Comparison of ENCODE assay signal across 8 cellular contexts in the genomic region with DNA sequence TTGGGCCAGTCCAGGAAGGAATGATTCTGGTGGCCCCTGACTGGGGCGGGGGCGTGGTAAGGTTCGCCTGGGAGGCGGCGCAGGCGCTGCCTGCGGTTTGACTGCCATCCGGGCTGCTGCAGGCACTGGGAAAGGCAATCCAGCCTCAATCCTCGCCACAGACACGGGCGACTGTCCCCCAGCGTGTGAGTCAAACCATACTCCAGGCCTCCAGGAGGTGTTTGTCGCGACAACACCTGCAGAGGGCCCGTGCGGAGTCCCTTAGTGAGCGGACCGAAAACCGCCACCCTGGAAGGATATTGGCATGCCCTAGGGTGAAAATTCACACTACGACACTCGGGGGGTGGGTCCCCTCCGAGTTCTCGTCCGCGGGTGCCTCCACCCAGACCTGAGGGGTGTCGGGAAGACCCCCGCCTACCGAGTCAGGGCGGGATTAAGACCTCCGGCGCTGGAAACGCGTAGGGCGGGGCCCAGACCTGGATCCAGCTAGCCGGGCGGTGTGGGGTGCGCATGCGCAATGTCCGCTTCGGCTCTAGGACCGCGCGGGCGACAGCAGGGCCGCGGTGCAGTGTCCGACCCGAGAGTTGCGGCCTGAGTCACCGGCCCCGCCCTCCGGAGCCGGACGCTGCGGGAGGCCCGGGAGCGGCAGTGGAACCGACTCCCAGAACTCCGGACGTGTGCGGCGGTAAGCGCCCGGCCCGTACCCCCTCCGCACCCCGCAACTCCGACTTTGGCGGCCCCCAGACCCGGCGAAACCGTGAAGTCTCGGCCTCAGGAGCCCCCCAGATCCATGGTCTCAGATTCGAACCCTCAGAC. TPM values are rescaled to one million over a fixed set of nuclear protein-coding genes. Genes with fewer than 3 reads are reported as not detected.
DNase-seq lines count a peak whose midpoint lies in the region; ATAC-seq and TF ChIP-seq lines count a peak whose summit lies in the region.

A gene (plus strand): TSS at position 594 of the 816 bp plus-strand sequence. CDS start 946 bp downstream, outside the sequence.

- dilution Hi-C loops in mammary epithelial cell (cut with HindIII; ENCODE audit: low sequenced_read_pairs): loop anchor here (10.0 kb wide), 1 partner anchor 135 kb away; a partner anchor contains a TSS

- H3K79me2 ChIP-seq in mammary epithelial cell (ENCODE audit: insufficient read depth, low read length): peaks cover 35% of the 10 kb centered on the region

- H3K27ac ChIP-seq in AG04450 (ENCODE audit: low read depth, low read length): peak within 1 kb of the TSS; percentile 96
- peak within 1 kb of the TSS; percentile 90 for H3K27ac ChIP-seq in WERI-Rb-1
- H3K27ac ChIP-seq in mammary epithelial cell (ENCODE audit: insufficient read depth, low read depth, low read length): peak within 1 kb of the TSS; percentile 98

- intact Hi-C loops in mammary epithelial cell (cut with micrococcal nuclease): loop anchor here (1.0 kb wide), 2 partner anchors 11 to 31 kb away; no protein-coding TSS in a partner anchor

- WGBS in mammary epithelial cell (ENCODE audit: low coverage, missing lambda C conversion rate): under 1% methylated on average over 27 of the region's 74 CpGs

- H3K4me1 ChIP-seq in mammary epithelial cell (ENCODE audit: insufficient read depth, low read length): peaks cover 34% of the 10 kb centered on the region

- no peak for TF ChIP-seq CTCF in AG04450 (IDR thresholded peaks at IDR 0.05; ENCODE audit: low read depth, low read length)
- peak; percentile 34; the same call in 1 of the 2 replicates for TF ChIP-seq CTCF in WERI-Rb-1 (IDR thresholded peaks at IDR 0.05; ENCODE audit: low read depth, low read length)
- peak; percentile 5 to 28 for TF ChIP-seq CTCF in mammary epithelial cell (conservative IDR thresholded peaks at IDR 0.05 in 1 of 2, IDR thresholded peaks at IDR 0.05 in 1 of 2; ENCODE audit: extremely low read depth in 1 of 2, insufficient read depth in 1 of 2, low read depth in 1 of 2, low read length in 2 of 2)

- H3K36me3 ChIP-seq in WERI-Rb-1 (peaks cover 18% of the 10 kb centered on the region), mammary epithelial cell (ENCODE audit: insufficient read depth, low read length) (peaks cover 16% of the 10 kb centered on the region)

- H2AFZ ChIP-seq in mammary epithelial cell (ENCODE audit: low read depth, low read length): peak within 1 kb of the TSS; percentile 93

- H3K4me2 ChIP-seq in mammary epithelial cell (ENCODE audit: insufficient read depth, low read depth, low read length): peak within 1 kb of the TSS; percentile 93

- in situ Hi-C loops in mammary epithelial cell (cut with MboI; ENCODE audit: low sequenced_read_pairs in 2 of 2): loop anchor here in 1 of 2 donors (10.0 kb wide), 1 partner anchor 345 kb away; a partner anchor contains a TSS

- H3K9me3 ChIP-seq in AG04450 (ENCODE audit: control insufficient read depth, insufficient read depth, low read length) (no peaks in the 10 kb centered on the region), WERI-Rb-1 (ENCODE audit: severe bottlenecking) (no peaks in the 10 kb centered on the region), mammary epithelial cell (replicated peaks; ENCODE audit: insufficient read depth, low read length) (no peaks in the 10 kb centered on the region)

- DNase-seq in AG04450 (ENCODE audit: low read depth, low spot score) (peak; percentile 86), NCI-H2196 treated with DMSO at 0.1 percent for 48 hours (lab: John Stamatoyannopoulos, UW; ENCODE audit: unreplicated experiment) (peak; percentile 94), WERI-Rb-1 (peak; percentile 97), mammary epithelial cell (peak; percentile 95), inferior parietal cortex (ENCODE audit: extremely low spot score) (peak; percentile 95)
- DNase-seq in stimulated activated CD4-positive, alpha-beta T cell treated with anti-CD3 and anti-CD28 coated beads, Interleukin-12 subunit alpha, Interleukin-12 subunit beta, amount 100 ng/mL, for 24 hours (ENCODE audit: low read depth in 2 of 2): peak; percentile 83 to 92

- peak; percentile 56 for ATAC-seq in GM18870 (IDR thresholded peaks at IDR 0.05; ENCODE audit: unreplicated experiment)
- ATAC-seq in HG03135 (IDR thresholded peaks at IDR 0.05; ENCODE audit: unreplicated experiment): peak; percentile 71

- CTCF ChIA-PET in AG04450 (lab: Charles Lee) (interaction anchor here (1.1 kb wide), 1 partner anchor 12 kb away, joined by 4 read pairs; no protein-coding TSS in a partner anchor), mammary epithelial cell (lab: Charles Lee; ENCODE audit: low non-redundant PET) (no interaction called here)

- POLR2A ChIA-PET in AG04450 (lab: Yijun Ruan, JAX): interaction anchor here (0.6 to 2.0 kb wide), 4 partner anchors 10 to 84 kb away, joined by 3 to 21 read pairs (median 3); a partner anchor contains a TSS

- BruUV-seq in mammary epithelial cell (replicated peaks; lab: Mats Ljungman, UMichigan): no TSS peak

- H3K4me3 ChIP-seq in AG04450 (ENCODE audit: low read depth, low read length) (peak within 1 kb of the TSS; percentile 90), WERI-Rb-1 (ENCODE audit: low read depth, low read length) (peak within 1 kb of the TSS; percentile 74), mammary epithelial cell (replicated peaks in 1 of 3; ENCODE audit: insufficient read depth in 1 of 3, low read depth in 2 of 3, low read length in 3 of 3) (peak within 1 kb of the TSS; percentile 77 to 87 (median 83))

- H4K20me1 ChIP-seq in mammary epithelial cell (ENCODE audit: insufficient read depth, low read length): no peaks in the 10 kb centered on the region

- peak within 1 kb of the TSS; percentile 99 for H3K9ac ChIP-seq in mammary epithelial cell (ENCODE audit: insufficient read depth, low read length)

- H3K27me3 ChIP-seq in AG04450 (ENCODE audit: control insufficient read depth, insufficient read depth, low read length): peaks cover 2% of the 10 kb centered on the region
- H3K27me3 ChIP-seq in WERI-Rb-1 (ENCODE audit: insufficient read depth, low read depth, severe bottlenecking): no peaks in the 10 kb centered on the region
- no peaks in the 10 kb centered on the region for H3K27me3 ChIP-seq in mammary epithelial cell (ENCODE audit: insufficient read depth, low read length)

RNA-seq across cellular contexts. Expression of the gene that starts here (rescaled TPM):
- polyA plus RNA-seq in AG04450 (2011; rRNA removed) (895 and 966 TPM in 2 replicates), mammary epithelial cell (889 TPM)
- polyA minus RNA-seq in AG04450 (2011; rRNA and poly(A)+ RNA removed): 696 and 781 TPM in 2 replicates
- 1,000 to 10,000 TPM in 1 of 2 donors, 100 to 1,000 TPM in 1; 328 to 1,073 TPM for total RNA-seq in mammary epithelial cell
- polyA minus RNA-seq in mammary epithelial cell: 1,358 TPM

Comparison
In these comparisons a context has a peak if more than half of its experiments do, and no peak if none do; other contexts are left out.
1. Peak in every context shown above with its lines: DNase-seq, ATAC-seq, H3K4me3 ChIP-seq and H3K27ac ChIP-seq.